In genomic region chr12:95940514-95940913, GRCh38 we compare ENCODE assay signal across 1 cellular context.
TF ChIP-seq lines count a peak whose summit lies in the region.

No MANE protein-coding gene starts in this region.

TF ChIP-seq in HepG2, 621 proteins besides CTCF, POLR2A, EP300 and RAD21 (continued from another document and continues in another):
- TF ChIP-seq ZNF142 (CRISPR knock-in tag; IDR thresholded peaks at IDR 0.05) = no peak
- no peak for TF ChIP-seq ZFAT (CRISPR knock-in tag; conservative IDR thresholded peaks at IDR 0.05)
- peak; percentile 84 for TF ChIP-seq GFI1 (CRISPR knock-in tag; IDR thresholded peaks at IDR 0.05; ENCODE audit: borderline replicate concordance)
- no peak for TF ChIP-seq UBTF (CRISPR knock-in tag; IDR thresholded peaks at IDR 0.05)
- no peak for TF ChIP-seq POLR2AphosphoS5 (IDR thresholded peaks at IDR 0.05; ENCODE audit: low read depth, low read length)
- TF ChIP-seq ZNF20 (CRISPR knock-in tag; IDR thresholded peaks at IDR 0.05) = no peak
- TF ChIP-seq HDAC2 (CRISPR knock-in tag; IDR thresholded peaks at IDR 0.05) = peak; percentile 95
- no peak for TF ChIP-seq ATRX (CRISPR knock-in tag; IDR thresholded peaks at IDR 0.05; ENCODE audit: borderline replicate concordance)
- TF ChIP-seq TFE3 (CRISPR knock-in tag; IDR thresholded peaks at IDR 0.05) = no peak; the same call in 1 of the 2 replicates
- no peak for TF ChIP-seq EED (CRISPR knock-in tag; IDR thresholded peaks at IDR 0.05)
- 0 out of 2 replicates have a peak, but pooled peaks have one; percentile 32 for TF ChIP-seq MTERF4 (CRISPR knock-in tag; IDR thresholded peaks at IDR 0.05)
- TF ChIP-seq ZNF136 (CRISPR knock-in tag; IDR thresholded peaks at IDR 0.05; ENCODE audit: low read depth) = no peak
- no peak for TF ChIP-seq BATF2 (CRISPR knock-in tag; IDR thresholded peaks at IDR 0.05)
- TF ChIP-seq PLRG1 (conservative IDR thresholded peaks at IDR 0.05) = no peak
- TF ChIP-seq TBX2 (CRISPR knock-in tag; IDR thresholded peaks at IDR 0.05; ENCODE audit: borderline replicate concordance) = peak; percentile 100
- peak; percentile 79; the same call in 1 of the 2 replicates for TF ChIP-seq ZNF280D (CRISPR knock-in tag; IDR thresholded peaks at IDR 0.05)
- TF ChIP-seq ZNF205 (CRISPR knock-in tag; IDR thresholded peaks at IDR 0.05) = peak; percentile 78; the same call in 1 of the 2 replicates
- peak; percentile 89 for TF ChIP-seq MEIS2 (CRISPR knock-in tag; IDR thresholded peaks at IDR 0.05)
- peak; percentile 95 for TF ChIP-seq HMG20A (CRISPR knock-in tag; IDR thresholded peaks at IDR 0.05; ENCODE audit: borderline replicate concordance)
- no peak for TF ChIP-seq ZNF33B (CRISPR knock-in tag; IDR thresholded peaks at IDR 0.05)
- no peak for TF ChIP-seq NFAT5 (CRISPR knock-in tag; IDR thresholded peaks at IDR 0.05)
- no peak for TF ChIP-seq RBAK (CRISPR knock-in tag; IDR thresholded peaks at IDR 0.05)
- TF ChIP-seq IRF2 (CRISPR knock-in tag; IDR thresholded peaks at IDR 0.05) = peak; percentile 86
- TF ChIP-seq AGO1 (IDR thresholded peaks at IDR 0.05; ENCODE audit: low read depth, low read length, poor library complexity, severe bottlenecking) = no peak
- TF ChIP-seq IRF1 (CRISPR knock-in tag; IDR thresholded peaks at IDR 0.05; ENCODE audit: low read depth) = no peak
- TF ChIP-seq DDIT3 (CRISPR knock-in tag; IDR thresholded peaks at IDR 0.05) = no peak
- TF ChIP-seq PHF5A (CRISPR knock-in tag; IDR thresholded peaks at IDR 0.05; ENCODE audit: low read depth, unreplicated experiment) = peak; percentile 34
- TF ChIP-seq GZF1 (CRISPR knock-in tag; IDR thresholded peaks at IDR 0.05) = no peak
- no peak for TF ChIP-seq ZNF260 (CRISPR knock-in tag; IDR thresholded peaks at IDR 0.05; ENCODE audit: borderline replicate concordance, low read depth)
